Comparison of ENCODE assay signal across 8 cellular contexts in the genomic region with DNA sequence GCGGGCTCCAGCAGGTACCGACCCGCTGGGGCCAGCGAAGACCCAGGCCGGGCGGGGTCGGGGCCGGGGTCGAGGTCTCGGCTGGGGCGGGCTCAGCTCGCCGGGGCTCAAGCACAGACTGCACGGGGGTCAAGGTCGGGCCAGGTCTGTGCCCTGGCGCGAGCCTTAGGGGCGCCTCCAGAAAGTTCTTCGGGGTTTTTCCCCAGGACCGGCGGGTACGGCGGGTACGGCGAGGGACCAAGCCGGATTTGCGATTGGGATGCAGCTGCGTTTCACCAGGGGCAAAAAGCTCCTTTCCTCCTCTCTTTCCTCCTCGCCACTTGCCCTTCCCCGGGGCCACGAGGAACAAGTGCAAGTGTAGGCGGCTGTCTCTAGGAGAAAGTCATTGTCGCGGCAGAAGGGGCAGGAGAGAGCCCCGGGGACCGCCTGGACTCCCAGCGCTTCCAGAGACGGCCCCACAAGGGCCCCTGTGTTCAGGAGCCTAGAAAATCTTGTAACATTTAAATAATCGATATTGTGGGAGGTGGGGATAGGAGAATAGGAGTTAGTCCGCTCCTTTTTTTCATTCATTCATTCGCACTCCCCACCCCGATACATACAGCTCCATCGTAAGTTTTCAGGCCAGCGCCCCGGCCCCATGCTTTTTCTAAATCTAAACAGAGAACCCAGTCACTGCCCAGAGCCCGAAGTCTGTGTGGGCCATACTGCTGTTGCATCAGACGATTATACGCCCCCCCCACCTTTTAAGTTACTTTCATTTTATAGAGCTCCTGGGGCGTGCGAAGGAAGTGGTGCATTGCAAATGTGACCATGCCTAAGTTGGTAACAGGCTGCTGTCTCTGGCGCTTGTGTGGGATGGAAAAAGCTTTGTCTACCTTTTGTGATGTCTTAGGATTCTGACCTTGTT. TPM values are rescaled to one million over a fixed set of nuclear protein-coding genes. Genes with fewer than 3 reads are reported as not detected.
DNase-seq lines count a peak whose midpoint lies in the region; ATAC-seq and TF ChIP-seq lines count a peak whose summit lies in the region.

No MANE protein-coding gene starts in this region.

- POLR2A ChIA-PET in AG04449 (lab: Yijun Ruan, JAX) = interaction anchor here (0.6 to 2.8 kb wide), 24 partner anchors 10 to 371 kb away, joined by 3 to 20 read pairs (median 3); no protein-coding TSS in a partner anchor
- POLR2A ChIA-PET in activated CD4-positive, alpha-beta T cell treated with anti-CD3 and anti-CD28 coated beads for 36 hours (lab: Charles Lee) = interaction anchor here (0.6 to 4.2 kb wide), 15 partner anchors 8 to 760 kb away, joined by 3 to 35 read pairs (median 5); no protein-coding TSS in a partner anchor

- peaks cover 40% of the 10 kb centered on the region for H3K4me1 Mint-ChIP-seq in activated CD4-positive, alpha-beta T cell treated with anti-CD3 and anti-CD28 coated beads for 36 hours
- peaks cover 16% of the 10 kb centered on the region for H3K4me1 Mint-ChIP-seq in mesothelial cell of epicardium

- H3K27me3 ChIP-seq in ectodermal cell (ENCODE audit: control insufficient read depth, insufficient read depth, low read length, poor library complexity, severe bottlenecking) = peaks cover 70% of the 10 kb centered on the region

- H3K27ac Mint-ChIP-seq in activated CD4-positive, alpha-beta T cell treated with anti-CD3 and anti-CD28 coated beads for 36 hours = peak overlapping the region; percentile 90
- peak overlapping the region; percentile 92 for H3K27ac Mint-ChIP-seq in mesothelial cell of epicardium

- H3K4me3 ChIP-seq in AG04449 (ENCODE audit: low read depth, low read length) (peak overlapping the region; percentile 79), ectodermal cell (ENCODE audit: insufficient read depth, low read depth, low read length) (peak overlapping the region; percentile 35)

- no peaks in the 10 kb centered on the region for H3K36me3 ChIP-seq in ectodermal cell (ENCODE audit: control insufficient read depth, insufficient read depth, low read length)

- peak overlapping the region; percentile 86 for H3K4me3 Mint-ChIP-seq in activated CD4-positive, alpha-beta T cell treated with anti-CD3 and anti-CD28 coated beads for 36 hours
- peak overlapping the region; percentile 85 for H3K4me3 Mint-ChIP-seq in mesothelial cell of epicardium

- CTCF ChIA-PET in AG04449 (lab: Yijun Ruan, JAX) = interaction anchor here (0.9 to 2.1 kb wide), 6 partner anchors 61 to 650 kb away, joined by 3 to 4 read pairs (median 4); a partner anchor contains a TSS
- CTCF ChIA-PET in activated CD4-positive, alpha-beta T cell treated with anti-CD3 and anti-CD28 coated beads for 36 hours (lab: Charles Lee) = interaction anchor here (0.6 to 1.3 kb wide), 7 partner anchors 18 to 384 kb away, joined by 3 to 6 read pairs (median 3); no protein-coding TSS in a partner anchor

- intact Hi-C loops in activated CD4-positive, alpha-beta T cell treated with anti-CD3 and anti-CD28 coated beads for 36 hours (cut with DNase I, micrococcal nuclease) = loop anchor here (1.0 to 10.0 kb wide), 3 partner anchors 761 to 1226 kb away; a partner anchor contains a TSS

- no peaks in the 10 kb centered on the region for H3K9me3 ChIP-seq in ectodermal cell (ENCODE audit: control insufficient read depth, low read length)

- TF ChIP-seq CTCF in AG04449 (IDR thresholded peaks at IDR 0.05; ENCODE audit: insufficient read depth, low read length, missing control alignments) (no peak), mesothelial cell of epicardium (IDR thresholded peaks at IDR 0.05; ENCODE audit: unreplicated experiment) (no peak)

- peaks cover 12% of the 10 kb centered on the region for H3K4me1 ChIP-seq in ectodermal cell (ENCODE audit: control insufficient read depth, insufficient read depth, low read length)

- peaks cover 43% of the 10 kb centered on the region for H3K36me3 Mint-ChIP-seq in activated CD4-positive, alpha-beta T cell treated with anti-CD3 and anti-CD28 coated beads for 36 hours (ENCODE audit: low read depth)
- H3K36me3 Mint-ChIP-seq in mesothelial cell of epicardium = peaks cover 8% of the 10 kb centered on the region

- DNase-seq in AG04449 (ENCODE audit: low read depth, low spot score) = no peak
- DNase-seq in NCI-H226 = peak; percentile 21
- peak; percentile 83 for DNase-seq in activated CD4-positive, alpha-beta T cell treated with anti-CD3 and anti-CD28 coated beads for 36 hours
- peak in 1 of 2 experiments; percentile 42 for DNase-seq in mesothelial cell of epicardium (ENCODE audit: low spot score in 2 of 2, unreplicated experiment in 2 of 2)
- peak; percentile 60 to 65 for DNase-seq in stimulated activated CD8-positive, alpha-beta memory T cell treated with anti-CD3 and anti-CD28 coated beads, Interleukin-7, amount 100 ng/mL, for 4 hours (ENCODE audit: low read depth in 2 of 2)

- H3K27ac ChIP-seq in ectodermal cell (ENCODE audit: insufficient read depth, low read depth, low read length, poor library complexity, severe bottlenecking) = no peak overlapping the region

- H3K27me3 Mint-ChIP-seq in activated CD4-positive, alpha-beta T cell treated with anti-CD3 and anti-CD28 coated beads for 36 hours = no peaks in the 10 kb centered on the region
- peaks cover 76% of the 10 kb centered on the region for H3K27me3 Mint-ChIP-seq in mesothelial cell of epicardium (ENCODE audit: low read depth)

- H3K9me3 Mint-ChIP-seq in activated CD4-positive, alpha-beta T cell treated with anti-CD3 and anti-CD28 coated beads for 36 hours (ENCODE audit: low read depth) = no peaks in the 10 kb centered on the region
- H3K9me3 Mint-ChIP-seq in mesothelial cell of epicardium = no peaks in the 10 kb centered on the region

- ATAC-seq in GM18867 (IDR thresholded peaks at IDR 0.05; ENCODE audit: unreplicated experiment) = peak; percentile 42
- peak; percentile 26 for ATAC-seq in HG03097 (IDR thresholded peaks at IDR 0.05; ENCODE audit: low FRiP score, unreplicated experiment)
- ATAC-seq in activated CD4-positive, alpha-beta T cell treated with anti-CD3 and anti-CD28 coated beads for 36 hours = peak; percentile 43

- 1% methylated on average over 49 to 50 of the region's 51 CpGs for WGBS in ectodermal cell, 2 experiments

RNA-seq across cellular contexts. Expression of a gene that starts 0.7 kb away (rescaled TPM):
- total RNA-seq in activated CD4-positive, alpha-beta T cell treated with anti-CD3 and anti-CD28 coated beads for 36 hours = 10 to 100 TPM; 58.7 to 97.2 TPM
- 1.4 TPM for polyA plus RNA-seq in ectodermal cell (2013, experiment 1 of 4)
- 1.4 TPM for polyA plus RNA-seq in ectodermal cell (2013, experiment 2 of 4)
- 0.96 TPM for polyA plus RNA-seq in ectodermal cell (2013, experiment 3 of 4)
- 1.6 TPM for polyA plus RNA-seq in ectodermal cell (2013, experiment 4 of 4)
- total RNA-seq in mesothelial cell of epicardium = 7.6 to 10.9 TPM (median 9.9 TPM) in 3 replicates
